ENCODE assay signal across 8 cellular contexts in the genomic region with DNA sequence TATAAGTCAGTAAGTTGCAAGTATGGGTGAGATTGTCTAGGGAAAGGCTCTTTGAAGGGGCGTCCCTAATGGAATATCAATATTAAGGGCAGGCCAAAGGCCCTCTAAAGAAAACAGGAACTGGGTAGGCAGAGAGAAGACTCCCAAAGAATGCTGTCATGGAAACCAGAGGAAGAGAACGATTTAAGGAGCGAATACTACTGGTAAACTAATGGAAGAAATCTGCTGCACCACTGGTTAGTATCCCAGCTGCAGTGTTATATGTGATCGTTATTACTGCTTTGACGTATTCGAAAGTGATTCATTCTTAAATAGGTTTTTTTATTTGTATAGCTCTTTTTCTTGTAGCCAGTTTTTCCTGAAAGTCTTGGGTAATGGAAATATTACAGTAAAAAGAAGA. TPM values are rescaled to one million over a fixed set of nuclear protein-coding genes. Genes with fewer than 3 reads are reported as not detected.
A peak's percentile ranks its signal among the peaks of the same experiment; 100 is the strongest.
DNase-seq lines count a peak whose midpoint lies in the region; ATAC-seq and TF ChIP-seq lines count a peak whose summit lies in the region.

No MANE protein-coding gene starts in this region.

- H3K27me3 ChIP-seq in iPS-18a (ENCODE audit: control insufficient read depth, insufficient read depth, low read length) = peaks cover 18% of the 10 kb centered on the region
- no peaks in the 10 kb centered on the region for H3K27me3 ChIP-seq in tibial nerve

- peaks cover 56% of the 10 kb centered on the region for H3K4me1 Mint-ChIP-seq in activated naive CD4-positive, alpha-beta T cell treated with anti-CD3 and anti-CD28 coated beads, Interleukin-2, amount 50 U/mL, for 24 hours

- H3K27ac ChIP-seq in iPS-18a (ENCODE audit: low read length) (no peak overlapping the region), tibial nerve (peak overlapping the region in 3 of 4 donors; percentile 90 to 95 (median 92))

- 9 to 10% methylated on average over 6 of the region's 6 CpGs for WGBS in tibial nerve, 2 donors

- DNase-seq in activated naive CD4-positive, alpha-beta T cell treated with Interleukin-2 at 50 U/mL for 16 hours = no peak
- DNase-seq in tibial nerve (ENCODE audit: low spot score in 2 of 2) = no peak
- DNase-seq in GOT3 (lab: John Stamatoyannopoulos, UW) = no peak

- H3K9me3 Mint-ChIP-seq in activated naive CD4-positive, alpha-beta T cell treated with anti-CD3 and anti-CD28 coated beads, Interleukin-2, amount 50 U/mL, for 24 hours = no peaks in the 10 kb centered on the region

- ATAC-seq in GM18867 (IDR thresholded peaks at IDR 0.05; ENCODE audit: unreplicated experiment) (no peak), HG03565 (IDR thresholded peaks at IDR 0.05; ENCODE audit: unreplicated experiment) (no peak)

- peaks cover 7% of the 10 kb centered on the region for H3K36me3 Mint-ChIP-seq in activated naive CD4-positive, alpha-beta T cell treated with anti-CD3 and anti-CD28 coated beads, Interleukin-2, amount 50 U/mL, for 24 hours

- peak overlapping the region; percentile 95 for H3K9ac ChIP-seq in iPS-18a (ENCODE audit: low read length)

- peaks cover 11% of the 10 kb centered on the region for H3K4me1 ChIP-seq in iPS-18a (ENCODE audit: control insufficient read depth, low read depth, low read length)
- H3K4me1 ChIP-seq in tibial nerve = peaks cover 0 to 56% (median 24%) of the 10 kb centered on the region in 4 donors

- peak overlapping the region; percentile 81 for H3K27ac Mint-ChIP-seq in activated naive CD4-positive, alpha-beta T cell treated with anti-CD3 and anti-CD28 coated beads, Interleukin-2, amount 50 U/mL, for 24 hours

- no peak for TF ChIP-seq EP300 in tibial nerve (IDR thresholded peaks at IDR 0.05)

- TF ChIP-seq POLR2A in tibial nerve (IDR thresholded peaks at IDR 0.05) = no peak

- H3K4me3 ChIP-seq in WI38 (ENCODE audit: low read depth, low read length) (peak overlapping the region; percentile 90), iPS-18a (ENCODE audit: low read length) (peak overlapping the region; percentile 86), tibial nerve (peak overlapping the region; percentile 58 to 90 (median 76))

- H3K36me3 ChIP-seq in iPS-18a (ENCODE audit: control insufficient read depth, low read depth, low read length) (peaks cover 41% of the 10 kb centered on the region), tibial nerve (peaks cover 4 to 28% (median 20%) of the 10 kb centered on the region in 3 donors)

- TF ChIP-seq CTCF in WI38 (IDR thresholded peaks at IDR 0.05; ENCODE audit: low read depth, low read length) = no peak
- TF ChIP-seq CTCF in tibial nerve (IDR thresholded peaks at IDR 0.05) = no peak

- no peaks in the 10 kb centered on the region for H3K9me3 ChIP-seq in iPS-18a (ENCODE audit: control insufficient read depth, low read depth, low read length)
- H3K9me3 ChIP-seq in tibial nerve = no peaks in the 10 kb centered on the region

- H3K4me3 Mint-ChIP-seq in activated naive CD4-positive, alpha-beta T cell treated with anti-CD3 and anti-CD28 coated beads, Interleukin-2, amount 50 U/mL, for 24 hours = peak overlapping the region; percentile 98

- no peaks in the 10 kb centered on the region for H3K27me3 Mint-ChIP-seq in activated naive CD4-positive, alpha-beta T cell treated with anti-CD3 and anti-CD28 coated beads, Interleukin-2, amount 50 U/mL, for 24 hours

RNA-seq across cellular contexts. Expression of a gene that starts 1.3 kb away (rescaled TPM):
- total RNA-seq in tibial nerve = 10 to 100 TPM; 18.4 to 25.2 (median 21.3) TPM

RNA-seq across cellular contexts. Expression of a gene that starts 4.7 kb away (rescaled TPM):
- 10 to 100 TPM in 1 of 4 donors, 1 to 10 TPM in 3; 2.1 to 12.0 (median 6.4) TPM for total RNA-seq in tibial nerve

RNA-seq across cellular contexts. Expression of a gene that starts 26.2 kb away (rescaled TPM):
- 100 to 1,000 TPM; 149 to 202 (median 161) TPM for total RNA-seq in tibial nerve

RNA-seq across cellular contexts. Expression of a gene that starts 26.5 kb away (rescaled TPM):
- not detected for total RNA-seq in tibial nerve
